In genomic region chr10:113987805-113988204, GRCh38 we compare ENCODE assay signal across 16 cellular contexts. TPM values are rescaled to one million over a fixed set of nuclear protein-coding genes. Genes with fewer than 3 reads are reported as not detected.
DNase-seq lines count a peak whose midpoint lies in the region; TF ChIP-seq lines count a peak whose summit lies in the region.
"Had no signal": no experiment of that assay in that cellular context is flagged by ENCODE, and none has a peak within 500 bp of the region (broad histone marks: within the 10 kb centered on the region; RNA-seq: fewer than 3 reads in every experiment).

No MANE protein-coding gene starts in this region.

- no peaks in the 10 kb centered on the region for H3K9me3 ChIP-seq in suprapubic skin

- no peak for TF ChIP-seq EP300 in suprapubic skin (IDR thresholded peaks at IDR 0.05)

- 83% methylated on average over 2 of the region's 2 CpGs for WGBS in suprapubic skin

- peaks cover 10% of the 10 kb centered on the region for H3K4me1 ChIP-seq in suprapubic skin

- H3K27ac ChIP-seq in suprapubic skin, result no peak overlapping the region
- H3K27ac ChIP-seq: skin epidermis had no signal

- DNase-seq in AML-193 (lab: John Stamatoyannopoulos, UW), result peak; percentile 83 to 85
- peak; percentile 11 for DNase-seq in HCEC 1CT
- DNase-seq in OCI-M1 (lab: John Stamatoyannopoulos, UW), result peak; percentile 57
- peak; percentile 37 for DNase-seq in fibroblast of villous mesenchyme (ENCODE audit: low read depth)
- DNase-seq in central memory CD4-positive, alpha-beta T cell, result no peak
- DNase-seq in SK-N-DZ (ENCODE audit: low spot score), result no peak
- DNase-seq in NCI-H1694 treated with DMSO at 0.1 percent for 48 hours (lab: John Stamatoyannopoulos, UW), result no peak
- DNase-seq in suprapubic skin (ENCODE audit: low spot score in 2 of 2), result no peak
- DNase-seq: dermis blood vessel endothelial cell, NCI-H1436, NCI-H510A had no signal

- H3K36me3 ChIP-seq in suprapubic skin, result no peaks in the 10 kb centered on the region

- TF ChIP-seq CTCF in fibroblast of villous mesenchyme (IDR thresholded peaks at IDR 0.05; ENCODE audit: insufficient read depth, low read depth, low read length), result no peak
- TF ChIP-seq CTCF in suprapubic skin (IDR thresholded peaks at IDR 0.05), result no peak

- H3K4me3 ChIP-seq in fibroblast of villous mesenchyme (ENCODE audit: low read depth, low read length), result no peak overlapping the region
- H3K4me3 ChIP-seq in suprapubic skin, result no peak overlapping the region
- H3K4me3 ChIP-seq: skin epidermis had no signal

- no peak for TF ChIP-seq POLR2A in suprapubic skin (IDR thresholded peaks at IDR 0.05)

- H3K27me3 ChIP-seq in suprapubic skin, result no peaks in the 10 kb centered on the region

RNA-seq across cellular contexts. Expression of gene ADRB1, which starts 55.9 kb away (rescaled TPM):
- not detected in 2 replicates for total RNA-seq in fibroblast of villous mesenchyme
- not detected in 2 replicates for polyA plus RNA-seq in SK-N-DZ (2014; cell fraction: cytosol; rRNA removed)
- not detected in 2 replicates for polyA plus RNA-seq in SK-N-DZ (2014; cell fraction: nucleus; rRNA removed)
- 1 to 10 TPM in 3 of 4 donors, under 1 TPM in 1; 0.56 to 1.4 (median 1.1) TPM for total RNA-seq in suprapubic skin
- total RNA-seq: activated T-helper 1 cell treated with anti-CD3 and anti-CD28 coated beads, Interleukin-12 subunit alpha, Interleukin-12 subunit beta, Interleukin-2, Interleukin-4 antibody, amounts not matched to agents 30 ng/mL and 10 ng/mL and 1 ng/mL, durations not matched to agents 14 hours and 24 hours and 36 hours; fibroblast of lung; osteoblast had no signal
- polyA plus RNA-seq: aorta, fibroblast of lung had no signal

Comparison
In these comparisons a context has a peak if more than half of its experiments do, and no peak if none do; other contexts are left out.
1. DNase-seq: peak in AML-193 (2 of 2), HCEC 1CT (single experiment), OCI-M1 (single experiment) and fibroblast of villous mesenchyme (single experiment); none in central memory CD4-positive, alpha-beta T cell (single experiment), SK-N-DZ (single experiment), NCI-H1694 treated with DMSO at 0.1 percent for 48 hours (single experiment) and suprapubic skin (0 of 2).